ENCODE assay signal across 8 cellular contexts in the genomic region with DNA sequence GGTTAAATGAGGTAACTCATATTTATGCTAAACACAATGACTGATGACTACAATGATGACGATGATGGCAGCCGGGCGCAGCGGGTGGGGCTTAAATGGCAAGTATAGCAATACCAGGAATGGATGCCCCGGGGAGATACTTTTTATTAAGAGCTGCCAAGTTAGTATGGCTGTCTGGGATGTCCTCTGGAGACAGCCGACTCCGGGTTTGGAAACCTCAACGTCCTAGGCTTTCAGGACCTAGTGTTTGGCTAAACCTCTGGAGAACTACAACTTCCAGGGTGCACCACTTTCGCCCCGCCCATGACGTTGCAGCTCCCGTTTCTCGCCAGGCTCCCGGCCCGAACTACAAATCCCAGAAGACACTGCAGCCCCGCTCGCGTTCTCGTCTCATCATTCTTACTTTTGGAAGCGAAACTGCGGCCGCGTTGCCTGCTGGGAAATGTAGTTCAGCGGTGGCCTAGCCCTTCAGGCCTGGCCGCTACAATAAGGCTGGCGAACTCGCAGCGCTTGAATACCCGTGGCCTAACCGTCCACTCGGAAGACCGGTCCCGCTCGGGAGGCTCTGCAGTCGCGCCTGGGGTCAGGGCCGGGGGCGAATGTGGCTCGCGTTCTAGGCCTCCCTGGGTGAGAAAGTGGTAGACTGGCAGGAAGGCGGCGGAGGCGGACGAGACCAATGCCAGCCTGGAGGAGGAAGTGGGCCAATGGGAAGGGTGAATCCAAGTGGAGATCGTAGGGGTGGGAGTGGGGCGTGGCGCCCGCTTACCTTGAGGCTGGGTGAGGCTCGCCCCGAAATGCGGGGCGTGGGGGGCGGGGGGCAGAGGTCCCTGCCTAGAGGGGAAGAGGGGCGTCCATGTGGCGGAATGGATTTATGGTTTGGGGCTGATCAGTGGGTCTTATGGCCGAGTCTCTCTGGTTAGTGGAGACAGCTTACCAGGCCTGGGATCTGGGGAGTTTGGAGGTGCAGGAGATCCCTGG. TPM values are rescaled to one million over a fixed set of nuclear protein-coding genes. Genes with fewer than 3 reads are reported as not detected.
DNase-seq lines count a peak whose midpoint lies in the region; ATAC-seq and TF ChIP-seq lines count a peak whose summit lies in the region.

SMARCAL1 (plus strand) TSS at position 463 of the 978 bp plus-strand sequence. CDS start 2,221 bp downstream, outside the sequence.

- no TSS peak for BruUV-seq in Panc1 (replicated peaks; lab: Mats Ljungman, UMichigan)

- H3K27me3 ChIP-seq in Panc1 (ENCODE audit: control insufficient read depth, insufficient read depth, low read length) (no peaks in the 10 kb centered on the region), esophagus (ENCODE audit: control insufficient read depth in 1 of 2, insufficient read depth in 2 of 2, low read length in 2 of 2) (no peaks in the 10 kb centered on the region), mucosa of stomach (ENCODE audit: control insufficient read depth, insufficient read depth, low read length) (peaks cover 2% of the 10 kb centered on the region)

- POLR2A ChIA-PET in Panc1 (lab: Charles Lee): interaction anchor here (0.7 kb wide), 1 partner anchor 191 kb away, joined by 7 read pairs; no protein-coding TSS in a partner anchor

- H3K4me3 ChIP-seq in Panc1 (ENCODE audit: low read depth in 2 of 2, low read length in 2 of 2) (peak within 1 kb of the TSS; percentile 76), esophagus (ENCODE audit: low read depth in 1 of 2, low read length in 2 of 2) (peak within 1 kb of the TSS; percentile 67 to 72), mucosa of stomach (ENCODE audit: low read length) (peak within 1 kb of the TSS; percentile 86)

- in situ Hi-C loops in Panc1 (cut with HindIII; ENCODE audit: low pct_unique_long_range_greater_than_20kb, low sequenced_read_pairs): no loop called here

- TF ChIP-seq CTCF in Panc1 (IDR thresholded peaks at IDR 0.05): no peak

- ATAC-seq in GM21723 (IDR thresholded peaks at IDR 0.05; ENCODE audit: unreplicated experiment) (peak; percentile 94), Panc1 (peak; percentile 97)
- peak; percentile 93 to 95 for ATAC-seq in activated T-cell treated with anti-CD3 and anti-CD28 coated beads, Interleukin-2, amount 50 U/mL, for 4 hours

- H3K36me3 Mint-ChIP-seq in activated T-cell treated with anti-CD3 and anti-CD28 coated beads, Interleukin-2, amount 50 U/mL, for 4 hours (ENCODE audit: insufficient read depth): peaks cover 14% of the 10 kb centered on the region

- no peaks in the 10 kb centered on the region for H3K36me3 ChIP-seq in Panc1 (ENCODE audit: control insufficient read depth, insufficient read depth, low read length)
- H3K36me3 ChIP-seq in esophagus (ENCODE audit: control insufficient read depth in 2 of 2, insufficient read depth in 2 of 2, low read length in 1 of 2): peaks cover 6 to 10% of the 10 kb centered on the region in 2 donors
- no peaks in the 10 kb centered on the region for H3K36me3 ChIP-seq in mucosa of stomach (ENCODE audit: control insufficient read depth, insufficient read depth, low read length)

- peak within 1 kb of the TSS; percentile 91 for H3K9ac ChIP-seq in mucosa of stomach (ENCODE audit: low read length)

- H3K27ac ChIP-seq in Panc1 (ENCODE audit: low read length) (peak within 1 kb of the TSS; percentile 94), esophagus (ENCODE audit: low read depth in 2 of 2, low read length in 1 of 2) (peak within 1 kb of the TSS; percentile 90 to 93)

- DNase-seq in DMS53 (lab: John Stamatoyannopoulos, UW) (peak; percentile 96), KG1 (lab: John Stamatoyannopoulos, UW) (peak; percentile 96), Panc1 (ENCODE audit: low read depth, low spot score) (peak; percentile 90)
- DNase-seq in activated T-cell treated with anti-CD3 and anti-CD28 coated beads, Interleukin-2, amount 50 U/mL, for 4 hours: peak; percentile 97
- DNase-seq in stimulated activated CD8-positive, alpha-beta memory T cell treated with anti-CD3 and anti-CD28 coated beads, Interleukin-7, amount 100 ng/mL, for 1 hour (ENCODE audit: low read depth in 2 of 2): peak; percentile 97 to 98

- intact Hi-C loops in Panc1 (cut with micrococcal nuclease; ENCODE audit: unreplicated experiment): no loop called here

- CTCF ChIA-PET in Panc1 (lab: Charles Lee): no interaction called here

- peak within 1 kb of the TSS; percentile 91 for H3K4me3 Mint-ChIP-seq in activated T-cell treated with anti-CD3 and anti-CD28 coated beads, Interleukin-2, amount 50 U/mL, for 4 hours

- H3K27me3 Mint-ChIP-seq in activated T-cell treated with anti-CD3 and anti-CD28 coated beads, Interleukin-2, amount 50 U/mL, for 4 hours (ENCODE audit: low read depth): no peaks in the 10 kb centered on the region

- WGBS in esophagus, 2 donors: 6% methylated on average over 54 to 56 of the region's 56 CpGs

- peaks cover 4% of the 10 kb centered on the region; the same call in 1 of the 2 replicates for H3K4me1 ChIP-seq in Panc1 (ENCODE audit: control insufficient read depth, insufficient read depth, low read length)
- no peaks in the 10 kb centered on the region for H3K4me1 ChIP-seq in esophagus (ENCODE audit: control insufficient read depth in 2 of 2, insufficient read depth in 2 of 2, low read length in 1 of 2)
- H3K4me1 ChIP-seq in mucosa of stomach (ENCODE audit: control insufficient read depth, insufficient read depth, low read length): no peaks in the 10 kb centered on the region

- peaks cover 12% of the 10 kb centered on the region for H3K4me1 Mint-ChIP-seq in activated T-cell treated with anti-CD3 and anti-CD28 coated beads, Interleukin-2, amount 50 U/mL, for 4 hours (ENCODE audit: low read depth)

- H3K9me3 Mint-ChIP-seq in activated T-cell treated with anti-CD3 and anti-CD28 coated beads, Interleukin-2, amount 50 U/mL, for 4 hours: no peaks in the 10 kb centered on the region

- H3K9me3 ChIP-seq in Panc1 (ENCODE audit: control insufficient read depth, insufficient read depth, low read depth, low read length) (no peaks in the 10 kb centered on the region), esophagus (ENCODE audit: control insufficient read depth in 2 of 2, insufficient read depth in 1 of 2, low read depth in 1 of 2, low read length in 1 of 2) (no peaks in the 10 kb centered on the region), mucosa of stomach (ENCODE audit: control insufficient read depth, low read length) (no peaks in the 10 kb centered on the region)

RNA-seq across cellular contexts. Expression of gene SMARCAL1, which starts in this region (rescaled TPM):
- 26.4 TPM for total RNA-seq in Panc1 (2021; ENCODE audit: unreplicated experiment)
- polyA plus RNA-seq in Panc1 (2012; ENCODE audit: insufficient read length): 27.8 TPM
- 10 to 100 TPM; 18.2 to 21.9 (median 19.9) TPM for total RNA-seq in activated T-cell treated with anti-CD3 and anti-CD28 coated beads, Interleukin-2, amount 50 U/mL, for 4 hours
- polyA plus RNA-seq in esophagus: 1 to 10 TPM; 5.4 to 6.7 TPM

Comparison
In these comparisons a context has a peak if more than half of its experiments do, and no peak if none do; other contexts are left out.
1. Peak in every context shown above with its lines: DNase-seq, ATAC-seq, H3K4me3 ChIP-seq and H3K27ac ChIP-seq.